In genomic region chr15:85008474-85009260, GRCh38 we compare ENCODE assay signal across 13 cellular contexts. TPM values are rescaled to one million over a fixed set of nuclear protein-coding genes. Genes with fewer than 3 reads are reported as not detected.
DNase-seq lines count a peak whose midpoint lies in the region; ATAC-seq, FAIRE-seq and TF ChIP-seq lines count a peak whose summit lies in the region.
"Had no signal": no experiment of that assay in that cellular context is flagged by ENCODE, and none has a peak within 500 bp of the region (broad histone marks: within the 10 kb centered on the region; RNA-seq: fewer than 3 reads in every experiment).

No MANE protein-coding gene starts in this region.

- H3K36me3 ChIP-seq in H1 (ENCODE audit: control insufficient read depth in 2 of 4, insufficient read depth in 4 of 4, low read length in 3 of 4) = no peaks in the 10 kb centered on the region
- H3K36me3 ChIP-seq: SJSA1 had no signal

- H3K4me3 ChIP-seq in H1 (ENCODE audit: extremely low read depth in 1 of 4, insufficient read depth in 2 of 4, low read depth in 3 of 4, low read length in 4 of 4) = no peak overlapping the region
- H3K4me3 ChIP-seq: SJSA1 had no signal

- no peak for TF ChIP-seq POLR2A in H1 (IDR thresholded peaks at IDR 0.05; ENCODE audit: control extremely low read depth in 1 of 2, low read depth in 2 of 2, low read length in 2 of 2)

- no peak overlapping the region for H2BK120ac ChIP-seq in H1 (replicated peaks; ENCODE audit: low read depth, low read length)

- peaks cover 39% of the 10 kb centered on the region for H3K4me1 Mint-ChIP-seq in stimulated activated effector memory CD8-positive, alpha-beta T cell treated with anti-CD3 and anti-CD28 coated beads, Interleukin-12 subunit alpha, Interleukin-12 subunit beta, amount 100 ng/mL, for 72 hours
- H3K4me1 Mint-ChIP-seq in naive thymus-derived CD8-positive, alpha-beta T cell = peaks cover 31 to 55% (median 38%) of the 10 kb centered on the region in 4 donors
- H3K4me1 Mint-ChIP-seq in activated CD4-positive, alpha-beta T cell treated with anti-CD3 and anti-CD28 coated beads for 36 hours = peaks cover 31% of the 10 kb centered on the region

- FAIRE-seq in GM18507 (lab: Jason Lieb, UNC) (peak; percentile 66), H1 (lab: Jason Lieb, UNC) (no peak)
- FAIRE-seq: HTR-8/SVneo had no signal

- no peaks in the 10 kb centered on the region for H3K27me3 Mint-ChIP-seq in naive thymus-derived CD8-positive, alpha-beta T cell
- H3K27me3 Mint-ChIP-seq in activated CD4-positive, alpha-beta T cell treated with anti-CD3 and anti-CD28 coated beads for 36 hours = no peaks in the 10 kb centered on the region
- H3K27me3 Mint-ChIP-seq: activated naive CD4-positive, alpha-beta T cell treated with anti-CD3 and anti-CD28 coated beads, Interleukin-2, amount 50 U/mL, for 24 hours had no signal

- WGBS in H1 (ENCODE audit: extremely low coverage in 1 of 2, insufficient coverage in 1 of 2, insufficient read length in 1 of 2, insufficient replicate concordance in 2 of 2, low coverage in 1 of 2, low lambda C conversion rate in 2 of 2, missing lambda C conversion rate in 1 of 2), 2 experiments = 77% methylated on average over 5 of the region's 5 CpGs; no CpG with 5 or more reads in 1 of the 2 experiments

- no peak overlapping the region for H3K9ac ChIP-seq in H1 (replicated peaks in 1 of 4; ENCODE audit: extremely low read depth in 1 of 4, low read depth in 3 of 4, low read length in 3 of 4)

- DNase-seq in GM18507 (ENCODE audit: extremely low spot score, insufficient read length, low read depth) (no peak), NCI-H526 treated with DMSO at 0.1 percent for 48 hours (lab: John Stamatoyannopoulos, UW) (peak; percentile 22), H1 (ENCODE audit: low read depth in 1 of 2, low spot score in 2 of 2) (no peak), COLO668 (lab: John Stamatoyannopoulos, UW; ENCODE audit: unreplicated experiment) (no peak), iPS-NIHi7 (ENCODE audit: extremely low spot score) (no peak)
- no peak for DNase-seq in stimulated activated effector memory CD8-positive, alpha-beta T cell treated with anti-CD3 and anti-CD28 coated beads, Interleukin-12 subunit alpha, Interleukin-12 subunit beta, amount 100 ng/mL, for 72 hours (ENCODE audit: low spot score in 2 of 2)
- DNase-seq in naive thymus-derived CD8-positive, alpha-beta T cell = no peak
- no peak for DNase-seq in activated CD4-positive, alpha-beta T cell treated with anti-CD3 and anti-CD28 coated beads for 36 hours
- DNase-seq: DMS79, NCI-H2029 treated with DMSO at 0.1 percent for 48 hours had no signal

- TF ChIP-seq EP300 in H1 (IDR thresholded peaks at IDR 0.05; ENCODE audit: borderline replicate concordance in 1 of 2, low read depth in 2 of 2, low read length in 2 of 2) = no peak

- H2BK15ac ChIP-seq in H1 (ENCODE audit: low read length) = no peak overlapping the region

- H3K23ac ChIP-seq in H1 (ENCODE audit: insufficient read length) = no peak overlapping the region

- no peak overlapping the region for H2BK5ac ChIP-seq in H1 (ENCODE audit: low read depth, low read length)

- H3K9me3 ChIP-seq in H1 (ENCODE audit: insufficient read depth in 2 of 2, low read depth in 1 of 2, low read length in 1 of 2) = no peaks in the 10 kb centered on the region
- H3K9me3 ChIP-seq: SJSA1 had no signal

- peak overlapping the region; percentile 40 for H3K27ac Mint-ChIP-seq in stimulated activated effector memory CD8-positive, alpha-beta T cell treated with anti-CD3 and anti-CD28 coated beads, Interleukin-12 subunit alpha, Interleukin-12 subunit beta, amount 100 ng/mL, for 72 hours
- peak overlapping the region in 4 of 10 donors; percentile 32 to 67 (median 58) for H3K27ac Mint-ChIP-seq in naive thymus-derived CD8-positive, alpha-beta T cell
- no peak overlapping the region for H3K27ac Mint-ChIP-seq in activated CD4-positive, alpha-beta T cell treated with anti-CD3 and anti-CD28 coated beads for 36 hours
- H3K27ac Mint-ChIP-seq: activated naive CD4-positive, alpha-beta T cell treated with anti-CD3 and anti-CD28 coated beads, Interleukin-2, amount 50 U/mL, for 24 hours had no signal

- no peak overlapping the region for H3K27ac ChIP-seq in H1 (ENCODE audit: low read depth, low read length)
- H3K27ac ChIP-seq: SJSA1 had no signal

- H2BK20ac ChIP-seq in H1 (ENCODE audit: low read length) = no peak overlapping the region

- H3K36me3 Mint-ChIP-seq in stimulated activated effector memory CD8-positive, alpha-beta T cell treated with anti-CD3 and anti-CD28 coated beads, Interleukin-12 subunit alpha, Interleukin-12 subunit beta, amount 100 ng/mL, for 72 hours = no peaks in the 10 kb centered on the region
- H3K36me3 Mint-ChIP-seq in naive thymus-derived CD8-positive, alpha-beta T cell = peaks cover 0 to 5% (median 0%) of the 10 kb centered on the region in 3 donors
- no peaks in the 10 kb centered on the region for H3K36me3 Mint-ChIP-seq in activated CD4-positive, alpha-beta T cell treated with anti-CD3 and anti-CD28 coated beads for 36 hours (ENCODE audit: low read depth)

- H3K18ac ChIP-seq in H1 (ENCODE audit: extremely low read depth, low read length) = no peak overlapping the region

- no peak overlapping the region for H3K4ac ChIP-seq in H1 (replicated peaks; ENCODE audit: insufficient read length, low read depth, low read length)

- H3K4me2 ChIP-seq in H1 (ENCODE audit: insufficient read depth in 1 of 2, low read depth in 2 of 2, low read length in 2 of 2) = no peak overlapping the region

- intact Hi-C loops in activated CD4-positive, alpha-beta T cell treated with anti-CD3 and anti-CD28 coated beads for 36 hours (cut with DNase I, micrococcal nuclease) = no loop called here

- H4K91ac ChIP-seq in H1 (replicated peaks; ENCODE audit: insufficient read length, low read length) = no peak overlapping the region

- H3K4me3 Mint-ChIP-seq in stimulated activated effector memory CD8-positive, alpha-beta T cell treated with anti-CD3 and anti-CD28 coated beads, Interleukin-12 subunit alpha, Interleukin-12 subunit beta, amount 100 ng/mL, for 72 hours = no peak overlapping the region
- peak overlapping the region in 1 of 10 donors; percentile 4 for H3K4me3 Mint-ChIP-seq in naive thymus-derived CD8-positive, alpha-beta T cell
- no peak overlapping the region for H3K4me3 Mint-ChIP-seq in activated CD4-positive, alpha-beta T cell treated with anti-CD3 and anti-CD28 coated beads for 36 hours
- H3K4me3 Mint-ChIP-seq: activated naive CD4-positive, alpha-beta T cell treated with anti-CD3 and anti-CD28 coated beads, Interleukin-2, amount 50 U/mL, for 24 hours had no signal

- H3K79me1 ChIP-seq in H1 (ENCODE audit: low read depth, low read length) = peaks cover 2% of the 10 kb centered on the region; the same call in 1 of the 2 replicates

- no peak for ATAC-seq in stimulated activated effector memory CD8-positive, alpha-beta T cell treated with anti-CD3 and anti-CD28 coated beads, Interleukin-12 subunit alpha, Interleukin-12 subunit beta, amount 100 ng/mL, for 72 hours
- ATAC-seq in naive thymus-derived CD8-positive, alpha-beta T cell = no peak
- ATAC-seq in activated CD4-positive, alpha-beta T cell treated with anti-CD3 and anti-CD28 coated beads for 36 hours = no peak

- POLR2A ChIA-PET in H1 (lab: Charles Lee; ENCODE audit: partially characterized antibody) = no interaction called here
- POLR2A ChIA-PET in naive thymus-derived CD8-positive, alpha-beta T cell (lab: Charles Lee) = no interaction called here
- POLR2A ChIA-PET in activated CD4-positive, alpha-beta T cell treated with anti-CD3 and anti-CD28 coated beads for 36 hours (lab: Charles Lee) = no interaction called here

- no peak overlapping the region for H3K14ac ChIP-seq in H1 (ENCODE audit: insufficient read length)

- no peaks in the 10 kb centered on the region for H3K9me3 Mint-ChIP-seq in stimulated activated effector memory CD8-positive, alpha-beta T cell treated with anti-CD3 and anti-CD28 coated beads, Interleukin-12 subunit alpha, Interleukin-12 subunit beta, amount 100 ng/mL, for 72 hours
- peaks cover 0 to 1% (median 0%) of the 10 kb centered on the region in 9 donors for H3K9me3 Mint-ChIP-seq in naive thymus-derived CD8-positive, alpha-beta T cell
- no peaks in the 10 kb centered on the region for H3K9me3 Mint-ChIP-seq in activated CD4-positive, alpha-beta T cell treated with anti-CD3 and anti-CD28 coated beads for 36 hours (ENCODE audit: low read depth)
- H3K9me3 Mint-ChIP-seq: activated naive CD4-positive, alpha-beta T cell treated with anti-CD3 and anti-CD28 coated beads, Interleukin-2, amount 50 U/mL, for 24 hours had no signal

- H4K8ac ChIP-seq in H1 (ENCODE audit: extremely low read depth, insufficient read depth, low read length) = no peak overlapping the region

- no peaks in the 10 kb centered on the region for H3K4me1 ChIP-seq in H1 (replicated peaks in 1 of 4; ENCODE audit: control insufficient read depth in 3 of 4, insufficient read depth in 4 of 4, low read length in 3 of 4)

- CTCF ChIA-PET in H1 (lab: Charles Lee; ENCODE audit: partially characterized antibody) = interaction anchor here (0.7 to 4.1 kb wide), 8 partner anchors 8 to 80 kb away, joined by 3 to 20 read pairs (median 6); no protein-coding TSS in a partner anchor
- CTCF ChIA-PET in activated CD4-positive, alpha-beta T cell treated with anti-CD3 and anti-CD28 coated beads for 36 hours (lab: Charles Lee) = interaction anchor here (1.0 kb wide), 1 partner anchor 38 kb away, joined by 4 read pairs; no protein-coding TSS in a partner anchor

- H2AK5ac ChIP-seq in H1 (ENCODE audit: low read depth, low read length) = 0 out of 2 replicates have a peak overlapping the region, but pooled peaks have one; percentile 49

- H3K27me3 ChIP-seq in H1 (replicated peaks in 1 of 4; ENCODE audit: control insufficient read depth in 3 of 4, extremely low read depth in 1 of 4, insufficient read depth in 3 of 4, low read length in 3 of 4) = no peaks in the 10 kb centered on the region
- H3K27me3 ChIP-seq: SJSA1 had no signal

- H2BK12ac ChIP-seq in H1 (ENCODE audit: low read depth, low read length) = no peak overlapping the region

- no peaks in the 10 kb centered on the region; a peak in 1 of 4 replicates for H3K79me2 ChIP-seq in H1 (ENCODE audit: control insufficient read depth in 1 of 2, insufficient read depth in 2 of 2, low read length in 2 of 2)

- no peak overlapping the region for H2AFZ ChIP-seq in H1 (ENCODE audit: low read length)

- no peaks in the 10 kb centered on the region for H4K20me1 ChIP-seq in H1 (replicated peaks in 1 of 2; ENCODE audit: control insufficient read depth in 1 of 2, insufficient read depth in 2 of 2, low read length in 2 of 2)

- no peak overlapping the region for H4K5ac ChIP-seq in H1 (ENCODE audit: insufficient read length, low read depth, low read length)

- no peak overlapping the region for H3K56ac ChIP-seq in H1 (replicated peaks; ENCODE audit: insufficient read length, low read depth, low read length)

- TF ChIP-seq RAD21 in H1 (IDR thresholded peaks at IDR 0.05 in 1 of 2, conservative IDR thresholded peaks at IDR 0.05 in 1 of 2; ENCODE audit: low read depth in 2 of 2, low read length in 2 of 2) = no peak

- no peak for TF ChIP-seq CTCF in H1 (IDR thresholded peaks at IDR 0.05; ENCODE audit: control extremely low read depth in 1 of 3, insufficient read depth in 1 of 3, low read depth in 1 of 3, low read length in 3 of 3)

- no peaks in the 10 kb centered on the region; the same call in 1 of the 2 replicates for H3K23me2 ChIP-seq in H1 (ENCODE audit: low read depth, low read length)

RNA-seq across cellular contexts. Expression of gene PDE8A, which starts 27.0 kb away (rescaled TPM):
- total RNA-seq in H1 (2021; fragmentation: NEBNext Ultra II Directional; extraction: Animal tissue kit (Norgen Biotek cat#: 25700)) = 4.5 and 6.9 TPM in 2 replicates
- 4.8 and 7.8 TPM in 2 replicates for polyA plus RNA-seq in H1 (2011; rRNA removed)
- polyA plus RNA-seq in H1 (2011; cell fraction: cytosol; rRNA removed) = 7.7 TPM
- 15.3 TPM for polyA plus RNA-seq in H1 (2011; cell fraction: nucleus; rRNA removed)
- polyA plus RNA-seq in H1 (2012, experiment 1 of 2) = 4.7 to 7.4 TPM (median 6.0 TPM) in 4 replicates
- polyA plus RNA-seq in H1 (2012, experiment 2 of 2) = 0.47 TPM
- polyA plus RNA-seq in H1 (2013, experiment 1 of 2) = 4.1 TPM
- 4.0 TPM for polyA plus RNA-seq in H1 (2013, experiment 2 of 2)
- 14.4 and 15.1 TPM in 2 replicates for polyA minus RNA-seq in H1 (2011; rRNA and poly(A)+ RNA removed)
- 5.7 TPM for polyA minus RNA-seq in H1 (2011; cell fraction: cytosol; rRNA and poly(A)+ RNA removed)
- polyA minus RNA-seq in H1 (2011; cell fraction: nucleus; rRNA and poly(A)+ RNA removed) = 35.1 TPM
- 10 to 100 TPM; 24.7 to 32.3 TPM for total RNA-seq in naive thymus-derived CD8-positive, alpha-beta T cell
- polyA plus RNA-seq in naive thymus-derived CD8-positive, alpha-beta T cell = 1 to 10 TPM in 1 of 3 donors, under 1 TPM in 2; 0.90 to 3.0 (median 0.93) TPM
- 10 to 100 TPM; 21.3 to 28.7 TPM for total RNA-seq in activated CD4-positive, alpha-beta T cell treated with anti-CD3 and anti-CD28 coated beads for 36 hours
